13 cellular contexts compared by ENCODE assay signal in genomic region chr12:53254816-53255545, GRCh38. TPM values are rescaled to one million over a fixed set of nuclear protein-coding genes. Genes with fewer than 3 reads are reported as not detected.
DNase-seq lines count a peak whose midpoint lies in the region; ATAC-seq and TF ChIP-seq lines count a peak whose summit lies in the region.
"Had no signal": no experiment of that assay in that cellular context is flagged by ENCODE, and none has a peak within 500 bp of the region (broad histone marks: within the 10 kb centered on the region; RNA-seq: fewer than 3 reads in every experiment).

No MANE protein-coding gene starts in this region.

- H3K4me2 ChIP-seq in BLaER1: peak overlapping the region; percentile 18

- peaks cover 75% of the 10 kb centered on the region for H3K4me1 ChIP-seq in BLaER1
- peaks cover 46% of the 10 kb centered on the region for H3K4me1 ChIP-seq in CD8-positive, alpha-beta T cell (ENCODE audit: insufficient read depth, low read length)

- H3K4me3 Mint-ChIP-seq in CD8-positive, alpha-beta T cell: no peak overlapping the region
- no peak overlapping the region for H3K4me3 Mint-ChIP-seq in activated CD8-positive, alpha-beta T cell treated with anti-CD3 and anti-CD28 coated beads, Interleukin-2, amount 10 ng/mL, durations not matched to agents 7 days and 5 days
- peak overlapping the region in 5 of 10 donors; percentile 4 to 36 (median 11) for H3K4me3 Mint-ChIP-seq in naive thymus-derived CD8-positive, alpha-beta T cell

- POLR2A ChIA-PET in CD8-positive, alpha-beta T cell (lab: Charles Lee): interaction anchor here (2.8 kb wide), 1 partner anchor 36 kb away, joined by 13 read pairs; no protein-coding TSS in a partner anchor
- POLR2A ChIA-PET in activated CD8-positive, alpha-beta T cell treated with anti-CD3 and anti-CD28 coated beads, Interleukin-2, amount 10 ng/mL, durations not matched to agents 7 days and 5 days (lab: Charles Lee): interaction anchor here (2.9 kb wide), 1 partner anchor 13 kb away, joined by 18 read pairs; the partner anchor contains the start of gene ESPL1
- POLR2A ChIA-PET in naive thymus-derived CD8-positive, alpha-beta T cell (lab: Charles Lee): interaction anchor here (0.6 to 8.2 kb wide), 3 partner anchors 36 to 176 kb away, joined by 3 to 94 read pairs (median 3); partner anchors contain the start of gene SPRYD3

- no peaks in the 10 kb centered on the region for H3K9me3 ChIP-seq in BLaER1
- H3K9me3 ChIP-seq in CD8-positive, alpha-beta T cell (ENCODE audit: low read length): no peaks in the 10 kb centered on the region
- H3K9me3 ChIP-seq: ovary, right lobe of liver had no signal

- TF ChIP-seq CTCF in CD8-positive, alpha-beta T cell (IDR thresholded peaks at IDR 0.05): no peak

- H3K4me1 Mint-ChIP-seq in CD8-positive, alpha-beta T cell (ENCODE audit: low read depth): peaks cover 51% of the 10 kb centered on the region
- peaks cover 64% of the 10 kb centered on the region for H3K4me1 Mint-ChIP-seq in activated CD8-positive, alpha-beta T cell treated with anti-CD3 and anti-CD28 coated beads, Interleukin-2, amount 10 ng/mL, durations not matched to agents 7 days and 5 days (ENCODE audit: low read depth)
- H3K4me1 Mint-ChIP-seq in naive thymus-derived CD8-positive, alpha-beta T cell: peaks cover 27 to 61% (median 51%) of the 10 kb centered on the region in 4 donors

- CTCF ChIA-PET in CD8-positive, alpha-beta T cell (lab: Charles Lee): interaction anchor here (0.9 to 8.9 kb wide), 3 partner anchors 13 to 54 kb away, joined by 3 to 143 read pairs (median 38); partner anchors contain the start of genes ESPL1 and ITGB7
- CTCF ChIA-PET in activated CD8-positive, alpha-beta T cell treated with anti-CD3 and anti-CD28 coated beads, Interleukin-2, amount 10 ng/mL, durations not matched to agents 7 days and 5 days (lab: Charles Lee): interaction anchor here (0.9 to 8.7 kb wide), 6 partner anchors 12 to 90 kb away, joined by 3 to 188 read pairs (median 4); partner anchors contain the start of genes ESPL1 and ITGB7

- H4K20me1 ChIP-seq in BLaER1: no peaks in the 10 kb centered on the region

- no peak for ATAC-seq in CD8-positive, alpha-beta T cell
- ATAC-seq in activated CD8-positive, alpha-beta T cell treated with anti-CD3 and anti-CD28 coated beads, Interleukin-2, amount 10 ng/mL, durations not matched to agents 7 days and 5 days: no peak
- no peak for ATAC-seq in naive thymus-derived CD8-positive, alpha-beta T cell
- no peak for ATAC-seq in HG02870 (IDR thresholded peaks at IDR 0.05; ENCODE audit: unreplicated experiment)
- ATAC-seq: right lobe of liver, SK-N-SH treated with all-trans-retinoic acid at 6 μM for 48 hours had no signal

- H3K4me3 ChIP-seq in BLaER1: no peak overlapping the region
- no peak overlapping the region for H3K4me3 ChIP-seq in CD8-positive, alpha-beta T cell (ENCODE audit: low read depth, low read length)
- H3K4me3 ChIP-seq: lung, ovary, right lobe of liver had no signal

- no peak for DNase-seq in CD8-positive, alpha-beta T cell
- DNase-seq in activated CD8-positive, alpha-beta T cell treated with anti-CD3 and anti-CD28 coated beads, Interleukin-2, amount 10 ng/mL, durations not matched to agents 7 days and 5 days: no peak
- no peak for DNase-seq in naive thymus-derived CD8-positive, alpha-beta T cell
- DNase-seq in NCI-H510A (lab: John Stamatoyannopoulos, UW): no peak
- DNase-seq in AG08395 (ENCODE audit: low spot score): no peak
- DNase-seq: NCI-H2171, NCI-H82, ovary, right lobe of liver had no signal

- no peak overlapping the region for H3K27ac ChIP-seq in BLaER1
- no peak overlapping the region for H3K27ac ChIP-seq in CD8-positive, alpha-beta T cell (ENCODE audit: low read depth, low read length)
- H3K27ac ChIP-seq: ovary, right lobe of liver had no signal

- H3K27me3 Mint-ChIP-seq in CD8-positive, alpha-beta T cell (ENCODE audit: low read depth): no peaks in the 10 kb centered on the region
- no peaks in the 10 kb centered on the region for H3K27me3 Mint-ChIP-seq in activated CD8-positive, alpha-beta T cell treated with anti-CD3 and anti-CD28 coated beads, Interleukin-2, amount 10 ng/mL, durations not matched to agents 7 days and 5 days (ENCODE audit: low read depth)
- no peaks in the 10 kb centered on the region for H3K27me3 Mint-ChIP-seq in naive thymus-derived CD8-positive, alpha-beta T cell

- H3K27ac Mint-ChIP-seq in CD8-positive, alpha-beta T cell: peak overlapping the region; percentile 27
- peak overlapping the region; percentile 72 for H3K27ac Mint-ChIP-seq in activated CD8-positive, alpha-beta T cell treated with anti-CD3 and anti-CD28 coated beads, Interleukin-2, amount 10 ng/mL, durations not matched to agents 7 days and 5 days
- peak overlapping the region in 9 of 10 donors; percentile 25 to 90 (median 55) for H3K27ac Mint-ChIP-seq in naive thymus-derived CD8-positive, alpha-beta T cell

- peaks cover 24% of the 10 kb centered on the region for H3K36me3 ChIP-seq in BLaER1
- H3K36me3 ChIP-seq in CD8-positive, alpha-beta T cell (ENCODE audit: insufficient read depth, low read length): no peaks in the 10 kb centered on the region
- H3K36me3 ChIP-seq: ovary had no signal

- H3K9ac ChIP-seq in BLaER1: no peak overlapping the region

- peaks cover 19% of the 10 kb centered on the region for H3K36me3 Mint-ChIP-seq in CD8-positive, alpha-beta T cell
- H3K36me3 Mint-ChIP-seq in activated CD8-positive, alpha-beta T cell treated with anti-CD3 and anti-CD28 coated beads, Interleukin-2, amount 10 ng/mL, durations not matched to agents 7 days and 5 days (ENCODE audit: low read depth): peaks cover 28% of the 10 kb centered on the region
- H3K36me3 Mint-ChIP-seq in naive thymus-derived CD8-positive, alpha-beta T cell: peaks cover 0 to 7% (median 0%) of the 10 kb centered on the region in 3 donors

- no peaks in the 10 kb centered on the region for H3K9me3 Mint-ChIP-seq in CD8-positive, alpha-beta T cell
- no peaks in the 10 kb centered on the region for H3K9me3 Mint-ChIP-seq in activated CD8-positive, alpha-beta T cell treated with anti-CD3 and anti-CD28 coated beads, Interleukin-2, amount 10 ng/mL, durations not matched to agents 7 days and 5 days (ENCODE audit: insufficient read depth)
- no peaks in the 10 kb centered on the region for H3K9me3 Mint-ChIP-seq in naive thymus-derived CD8-positive, alpha-beta T cell

- intact Hi-C loops in CD8-positive, alpha-beta T cell (cut with DNase I, micrococcal nuclease): loop anchor here in 1 of 2 experiments (5.0 kb wide), 1 partner anchor 98 kb away; no protein-coding TSS in a partner anchor

- no peaks in the 10 kb centered on the region for H3K27me3 ChIP-seq in BLaER1
- no peaks in the 10 kb centered on the region for H3K27me3 ChIP-seq in CD8-positive, alpha-beta T cell (ENCODE audit: insufficient read depth, low read length)
- H3K27me3 ChIP-seq: ovary, right lobe of liver had no signal

RNA-seq across cellular contexts. Expression of gene ESPL1, which starts 13.1 kb away (rescaled TPM):
- 1 to 10 TPM in 1 of 2 experiments, under 1 TPM in 1; 0.56 to 1.7 TPM for total RNA-seq in CD8-positive, alpha-beta T cell
- total RNA-seq in activated CD8-positive, alpha-beta T cell treated with anti-CD3 and anti-CD28 coated beads, Interleukin-2, amount 10 ng/mL, durations not matched to agents 7 days and 5 days: 100 to 1,000 TPM; 126 TPM
- under 1 TPM; 0.27 to 0.81 TPM for total RNA-seq in naive thymus-derived CD8-positive, alpha-beta T cell
- polyA plus RNA-seq in naive thymus-derived CD8-positive, alpha-beta T cell: not detected

RNA-seq across cellular contexts. Expression of gene RARG, which starts 23.0 kb away (rescaled TPM):
- 10 to 100 TPM; 16.1 to 16.5 TPM for total RNA-seq in CD8-positive, alpha-beta T cell
- 10 to 100 TPM; 44.1 to 45.9 TPM for total RNA-seq in activated CD8-positive, alpha-beta T cell treated with anti-CD3 and anti-CD28 coated beads, Interleukin-2, amount 10 ng/mL, durations not matched to agents 7 days and 5 days
- total RNA-seq in naive thymus-derived CD8-positive, alpha-beta T cell: 10 to 100 TPM; 57.8 to 60.4 TPM
- polyA plus RNA-seq in naive thymus-derived CD8-positive, alpha-beta T cell: 10 to 100 TPM in 1 of 3 donors, 1 to 10 TPM in 2; 1.6 to 12.7 (median 3.8) TPM

RNA-seq across cellular contexts. Expression of gene PFDN5, which starts 40.4 kb away (rescaled TPM):
- total RNA-seq in CD8-positive, alpha-beta T cell: 100 to 1,000 TPM; 741 to 751 TPM
- total RNA-seq in activated CD8-positive, alpha-beta T cell treated with anti-CD3 and anti-CD28 coated beads, Interleukin-2, amount 10 ng/mL, durations not matched to agents 7 days and 5 days: 100 to 1,000 TPM; 292 to 307 TPM
- total RNA-seq in naive thymus-derived CD8-positive, alpha-beta T cell: 100 to 1,000 TPM; 663 to 692 TPM
- 1,000 to 10,000 TPM; 1,657 to 1,928 (median 1,896) TPM for polyA plus RNA-seq in naive thymus-derived CD8-positive, alpha-beta T cell

RNA-seq across cellular contexts. Expression of gene MYG1, which starts 44.5 kb away (rescaled TPM):
- 10 to 100 TPM; 24.2 to 31.4 TPM for total RNA-seq in CD8-positive, alpha-beta T cell
- total RNA-seq in activated CD8-positive, alpha-beta T cell treated with anti-CD3 and anti-CD28 coated beads, Interleukin-2, amount 10 ng/mL, durations not matched to agents 7 days and 5 days: 10 to 100 TPM; 55.6 to 56.9 TPM
- total RNA-seq in naive thymus-derived CD8-positive, alpha-beta T cell: 10 to 100 TPM; 48.3 to 53.5 TPM
- polyA plus RNA-seq in naive thymus-derived CD8-positive, alpha-beta T cell: 10 to 100 TPM; 64.4 to 81.2 (median 68.6) TPM

RNA-seq across cellular contexts. Expression of gene ITGB7, which starts 47.9 kb away (rescaled TPM):
- 100 to 1,000 TPM; 107 to 108 TPM for total RNA-seq in CD8-positive, alpha-beta T cell
- total RNA-seq in activated CD8-positive, alpha-beta T cell treated with anti-CD3 and anti-CD28 coated beads, Interleukin-2, amount 10 ng/mL, durations not matched to agents 7 days and 5 days: 100 to 1,000 TPM; 500 to 503 TPM
- 100 to 1,000 TPM; 353 to 362 TPM for total RNA-seq in naive thymus-derived CD8-positive, alpha-beta T cell
- 100 to 1,000 TPM; 202 to 219 (median 206) TPM for polyA plus RNA-seq in naive thymus-derived CD8-positive, alpha-beta T cell

Comparison
In these comparisons a context has a peak if more than half of its experiments do, and no peak if none do; other contexts are left out.
1. RNA of gene ESPL1, which starts 13.1 kb away (total RNA-seq): 126 TPM in activated CD8-positive, alpha-beta T cell treated with anti-CD3 and anti-CD28 coated beads, Interleukin-2, amount 10 ng/mL, durations not matched to agents 7 days and 5 days; 0.56 to 1.7 TPM in CD8-positive, alpha-beta T cell and 0.27 to 0.81 TPM in naive thymus-derived CD8-positive, alpha-beta T cell; every median in the first group is over 10 times any median in the second.
2. Peak in every context shown above with its lines, with median percentiles within 50 percentile points of each other: H3K27ac Mint-ChIP-seq.